Comparison of ENCODE assay signal across 8 cellular contexts in the genomic region with DNA sequence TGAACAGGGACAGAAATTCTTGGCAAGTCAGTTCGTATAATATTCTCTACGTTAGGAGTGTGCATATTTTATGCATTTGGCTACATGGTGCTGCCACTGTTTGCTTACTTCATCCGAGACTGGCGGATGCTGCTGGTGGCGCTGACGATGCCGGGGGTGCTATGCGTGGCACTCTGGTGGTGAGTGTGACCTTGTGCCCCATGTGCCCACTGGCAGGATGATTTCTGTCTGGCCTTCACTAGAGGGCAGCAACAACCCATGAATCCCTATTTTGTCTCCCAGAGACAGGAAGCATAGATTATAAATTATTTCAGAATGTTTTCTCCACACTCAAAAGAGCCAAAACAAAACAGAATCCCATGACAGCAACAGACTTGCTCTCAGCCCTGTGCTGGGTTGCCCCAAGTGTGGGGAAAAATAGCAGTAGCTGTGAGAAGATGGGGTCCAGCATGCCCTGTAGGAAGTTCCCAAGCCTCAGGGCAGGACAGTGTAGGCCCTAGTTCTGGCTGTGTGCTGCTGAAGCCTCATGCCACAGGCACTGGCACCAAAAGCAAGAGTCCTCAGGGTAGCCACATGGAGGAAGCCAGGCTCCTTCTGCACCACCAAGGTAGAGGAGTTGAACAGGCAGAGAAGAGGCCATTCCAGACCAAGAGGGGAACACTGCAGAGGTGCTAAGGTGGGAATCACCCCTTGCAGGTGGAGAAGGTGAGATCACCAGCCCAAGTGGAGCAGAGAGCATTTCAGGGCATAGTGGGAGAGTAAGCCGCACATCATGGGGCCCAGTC. TPM values are rescaled to one million over a fixed set of nuclear protein-coding genes. Genes with fewer than 3 reads are reported as not detected.
A peak's percentile ranks its signal among the peaks of the same experiment; 100 is the strongest.
DNase-seq lines count a peak whose midpoint lies in the region; ATAC-seq and TF ChIP-seq lines count a peak whose summit lies in the region.

No MANE protein-coding gene starts in this region.

- peak overlapping the region in 1 of 2 experiments; percentile 34 for H3K4ac ChIP-seq in mesenchymal stem cell (ENCODE audit: low read depth in 1 of 2, low read length in 2 of 2)

- peak overlapping the region; percentile 40 to 80 for H3K18ac ChIP-seq in mesenchymal stem cell (ENCODE audit: low read depth in 1 of 2, low read length in 2 of 2)

- peaks cover 0 to 22% of the 10 kb centered on the region in 2 experiments for H3K36me3 ChIP-seq in mesenchymal stem cell (ENCODE audit: control insufficient read depth in 1 of 2, insufficient read depth in 2 of 2, low read depth in 1 of 2, low read length in 2 of 2)

- peak overlapping the region; percentile 20 for H3K27ac ChIP-seq in mesenchymal stem cell (ENCODE audit: low read length, poor library complexity, severe bottlenecking)

- H3K79me1 ChIP-seq in mesenchymal stem cell (replicated peaks; ENCODE audit: low read length, poor library complexity, severe bottlenecking) = peaks cover 5% of the 10 kb centered on the region

- H2BK12ac ChIP-seq in mesenchymal stem cell (ENCODE audit: low read length in 2 of 2) = peak overlapping the region; percentile 59 to 78

- no peak overlapping the region for H2BK5ac ChIP-seq in mesenchymal stem cell (ENCODE audit: low read depth, low read length, poor library complexity, severe bottlenecking)

- no peak overlapping the region for H2BK120ac ChIP-seq in mesenchymal stem cell (ENCODE audit: low read depth, low read length)

- H3K14ac ChIP-seq in mesenchymal stem cell (ENCODE audit: low read length in 2 of 2) = no peak overlapping the region

- H3K4me3 ChIP-seq in AG09309 (ENCODE audit: control insufficient read depth, low read depth, low read length) = no peak overlapping the region
- H3K4me3 ChIP-seq in mesenchymal stem cell (ENCODE audit: insufficient read depth in 1 of 2, low read depth in 1 of 2, low read length in 2 of 2) = no peak overlapping the region

- TF ChIP-seq CTCF in AG09309 (IDR thresholded peaks at IDR 0.05; ENCODE audit: control insufficient read depth, insufficient read depth, low read depth, low read length, missing control alignments) = peak; percentile 81

- peak overlapping the region; percentile 60 for H2BK15ac ChIP-seq in mesenchymal stem cell (ENCODE audit: low read depth, poor library complexity, severe bottlenecking)

- H3K27me3 ChIP-seq in mesenchymal stem cell (ENCODE audit: control insufficient read depth in 1 of 2, insufficient read depth in 1 of 2, low read length in 2 of 2) = no peaks in the 10 kb centered on the region

- H4K91ac ChIP-seq in mesenchymal stem cell (ENCODE audit: low read length) = peak overlapping the region; percentile 92

- 80% methylated on average over 9 of the region's 9 CpGs for WGBS in mesenchymal stem cell

- DNase-seq in AG09309 (ENCODE audit: low read depth) (no peak), NCI-H2029 treated with DMSO at 0.1 percent for 48 hours (lab: John Stamatoyannopoulos, UW) (peak; percentile 35), dermis blood vessel endothelial cell (peak; percentile 84), mesenchymal stem cell (peak; percentile 79)
- peak; percentile 57 for DNase-seq in activated CD4-positive, alpha-beta T cell treated with anti-CD3 and anti-CD28 coated beads, Interleukin-2, amount 50 U/mL, for 1 hour
- DNase-seq in stimulated activated CD8-positive, alpha-beta memory T cell treated with anti-CD3 and anti-CD28 coated beads, Interleukin-4, amount 100 ng/mL, for 24 hours (ENCODE audit: low read depth) = peak; percentile 26

- peak overlapping the region; percentile 47 for H3K9ac ChIP-seq in mesenchymal stem cell (ENCODE audit: low read length)

- H4K8ac ChIP-seq in mesenchymal stem cell (ENCODE audit: low read length) = peak overlapping the region; percentile 4

- H3K23ac ChIP-seq in mesenchymal stem cell (ENCODE audit: low read length in 2 of 2) = no peak overlapping the region

- H2AK5ac ChIP-seq in mesenchymal stem cell (ENCODE audit: low read length, severe bottlenecking) = peak overlapping the region; percentile 98

- peak; percentile 53 for ATAC-seq in GM18508 (IDR thresholded peaks at IDR 0.05; ENCODE audit: insufficient read depth, unreplicated experiment)
- ATAC-seq in HG03378 (IDR thresholded peaks at IDR 0.05; ENCODE audit: unreplicated experiment) = no peak

- peaks cover 32% of the 10 kb centered on the region for H3K4me1 ChIP-seq in mesenchymal stem cell (ENCODE audit: control insufficient read depth, insufficient read depth, low read depth, low read length)

- no peak overlapping the region for H2AFZ ChIP-seq in mesenchymal stem cell (ENCODE audit: low read depth, low read length)

- H3K9me3 ChIP-seq in mesenchymal stem cell (ENCODE audit: control insufficient read depth, low read length) = no peaks in the 10 kb centered on the region

- no peak overlapping the region for H3K4me2 ChIP-seq in mesenchymal stem cell (ENCODE audit: low read length, poor library complexity, severe bottlenecking)

RNA-seq across cellular contexts. Expression of a gene that starts 16.0 kb away (rescaled TPM):
- 3.8 and 4.8 TPM in 2 replicates for total RNA-seq in dermis blood vessel endothelial cell
- polyA plus RNA-seq in mesenchymal stem cell (2013, experiment 1 of 2) = 1.7 TPM
- 1.7 TPM for polyA plus RNA-seq in mesenchymal stem cell (2013, experiment 2 of 2)
